In the genomic region with DNA sequence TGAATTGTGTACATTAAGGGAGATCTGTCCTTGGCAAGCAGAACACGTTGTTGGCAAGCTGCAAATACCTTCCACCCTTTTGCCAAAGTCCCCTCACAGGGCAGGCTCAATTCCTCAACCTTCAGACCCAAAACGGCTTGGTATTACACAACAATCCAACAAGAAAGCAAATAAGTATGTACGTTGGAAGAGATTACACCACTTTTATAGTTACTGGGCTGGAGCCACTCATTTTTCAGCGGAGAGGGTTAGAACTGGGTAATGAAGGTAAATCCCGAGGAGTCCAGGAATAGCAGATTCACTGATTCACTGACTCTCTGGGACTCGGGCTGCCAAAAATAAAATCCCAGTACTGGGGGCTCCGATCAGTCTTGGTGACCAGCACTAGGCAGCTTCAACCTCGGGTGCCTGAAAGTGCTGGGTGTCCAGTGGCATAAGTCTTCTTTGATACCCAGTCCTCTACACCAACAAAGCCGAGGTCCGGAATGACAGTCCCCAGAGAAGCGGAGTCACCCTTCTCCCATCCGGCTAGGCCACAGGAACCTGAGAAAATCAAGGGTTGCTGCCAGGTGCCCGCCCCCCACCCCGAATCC, we compare ENCODE assay signal across 9 cellular contexts. TPM values are rescaled to one million over a fixed set of nuclear protein-coding genes. Genes with fewer than 3 reads are reported as not detected.
A peak's percentile ranks its signal among the peaks of the same experiment; 100 is the strongest.
DNase-seq lines count a peak whose midpoint lies in the region; ATAC-seq, FAIRE-seq and TF ChIP-seq lines count a peak whose summit lies in the region.
"Had no signal": no experiment of that assay in that cellular context is flagged by ENCODE, and none has a peak within 500 bp of the region (broad histone marks: within the 10 kb centered on the region; RNA-seq: fewer than 3 reads in every experiment).

No MANE protein-coding gene starts in this region.

- FAIRE-seq in urothelium cell line (lab: Jason Lieb, UNC) = no peak
- FAIRE-seq: TTC549 had no signal

- H3K27me3 ChIP-seq in GM06990 (replicated peaks; ENCODE audit: control insufficient read depth, insufficient read depth, low read length) (no peaks in the 10 kb centered on the region), neuron (ENCODE audit: insufficient read depth, low read length) (no peaks in the 10 kb centered on the region)

- H3K4me3 ChIP-seq in GM06990 (replicated peaks; ENCODE audit: low read depth, low read length) (peak overlapping the region; percentile 76), SK-N-MC (peak overlapping the region; percentile 88), fibroblast of pulmonary artery (replicated peaks; ENCODE audit: low read depth, low read length) (peak overlapping the region; percentile 76), neuron (ENCODE audit: low read length) (peak overlapping the region; percentile 64)

- H3K9ac ChIP-seq in SK-N-MC (ENCODE audit: insufficient read length) = peak overlapping the region; percentile 86

- H2AFZ ChIP-seq in neuron (ENCODE audit: low read depth, low read length) = peak overlapping the region; percentile 90

- peak overlapping the region; percentile 84 for H3K27ac Mint-ChIP-seq in HFFc6

- peaks cover 2% of the 10 kb centered on the region; the same call in 1 of the 2 replicates for H3K36me3 ChIP-seq in GM06990 (ENCODE audit: control insufficient read depth, insufficient read depth, low read length)
- peaks cover 12% of the 10 kb centered on the region for H3K36me3 ChIP-seq in SK-N-MC (ENCODE audit: insufficient read depth, low read length)
- no peaks in the 10 kb centered on the region for H3K36me3 ChIP-seq in neuron (ENCODE audit: insufficient read depth, low read length)

- peaks cover 9% of the 10 kb centered on the region for H3K4me1 ChIP-seq in neuron (ENCODE audit: insufficient read depth, low read length)

- ATAC-seq in GM18519 (IDR thresholded peaks at IDR 0.05; ENCODE audit: low FRiP score, unreplicated experiment) (no peak), HG03108 (IDR thresholded peaks at IDR 0.05; ENCODE audit: unreplicated experiment) (no peak)

- H3K4me1 Mint-ChIP-seq in HFFc6 (ENCODE audit: low read depth) = peaks cover 19% of the 10 kb centered on the region

- TF ChIP-seq CTCF in GM06990 (IDR thresholded peaks at IDR 0.05; ENCODE audit: insufficient read depth, low read length, poor library complexity, severe bottlenecking) (no peak), HFFc6 (IDR thresholded peaks at IDR 0.05) (no peak), fibroblast of pulmonary artery (IDR thresholded peaks at IDR 0.05; ENCODE audit: low read length, missing control alignments) (no peak)

- peak overlapping the region; percentile 92 for H3K4me3 Mint-ChIP-seq in HFFc6

- H3K9me3 Mint-ChIP-seq in HFFc6 = no peaks in the 10 kb centered on the region

- H3K27me3 Mint-ChIP-seq in HFFc6 (ENCODE audit: insufficient read depth) = peaks cover 1% of the 10 kb centered on the region; the same call in 1 of the 2 replicates

- 0 out of 2 replicates have a peak, but pooled peaks cover 5% of the 10 kb centered on the region for H3K36me3 Mint-ChIP-seq in HFFc6 (ENCODE audit: low read depth)

- H3K9me3 ChIP-seq in SK-N-MC (ENCODE audit: low read depth, low read length) (no peaks in the 10 kb centered on the region), neuron (ENCODE audit: low read length) (no peaks in the 10 kb centered on the region)

- no peak overlapping the region for H3K27ac ChIP-seq in SK-N-MC

- DNase-seq in GM06990 (ENCODE audit: extremely low read depth, insufficient read length) (no peak), HFFc6 (no peak), SK-N-MC (ENCODE audit: low read depth, low spot score) (no peak), fibroblast of pulmonary artery (ENCODE audit: low read depth) (peak; percentile 29), urothelium cell line (ENCODE audit: low spot score) (no peak)

RNA-seq across cellular contexts. Expression of a gene that starts 0.6 kb away (rescaled TPM):
- 10 to 100 TPM; 15.2 to 23.8 (median 19.7) TPM for total RNA-seq in HFFc6 (2021; fragmentation: NEBNext Ultra II Directional; extraction: Animal tissue kit (Norgen Biotek cat#: 25700))

RNA-seq across cellular contexts. Expression of a gene that starts 38.0 kb away (rescaled TPM):
- not detected for total RNA-seq in HFFc6 (2021; fragmentation: NEBNext Ultra II Directional; extraction: Animal tissue kit (Norgen Biotek cat#: 25700))

RNA-seq across cellular contexts. Expression of a gene that starts 42.9 kb away (rescaled TPM):
- total RNA-seq in HFFc6 (2021; fragmentation: NEBNext Ultra II Directional; extraction: Animal tissue kit (Norgen Biotek cat#: 25700)) = 100 to 1,000 TPM; 127 to 361 (median 160) TPM

RNA-seq across cellular contexts. Expression of a gene that starts 56.8 kb away (rescaled TPM):
- under 1 TPM; 0.15 to 0.59 (median 0.36) TPM for total RNA-seq in HFFc6 (2021; fragmentation: NEBNext Ultra II Directional; extraction: Animal tissue kit (Norgen Biotek cat#: 25700))

RNA-seq across cellular contexts. Expression of a gene that starts 59.8 kb away (rescaled TPM):
- total RNA-seq in HFFc6 (2021; fragmentation: NEBNext Ultra II Directional; extraction: Animal tissue kit (Norgen Biotek cat#: 25700)) = 10 to 100 TPM; 40.3 to 65.8 (median 45.0) TPM
